ENCODE assay signal across 3 cellular contexts in genomic region chr6:137655291-137655690, GRCh38.
"Had no signal": no experiment of that assay in that cellular context is flagged by ENCODE, and none has a peak within 500 bp of the region (broad histone marks: within the 10 kb centered on the region; RNA-seq: fewer than 3 reads in every experiment).

No MANE protein-coding gene starts in this region.

- ATAC-seq: GM12878 had no signal

- H3K4me3 ChIP-seq: GM12878 had no signal

- DNase-seq: GDM1, GF-D8 had no signal
